Comparison of ENCODE assay signal across 16 cellular contexts in the genomic region with DNA sequence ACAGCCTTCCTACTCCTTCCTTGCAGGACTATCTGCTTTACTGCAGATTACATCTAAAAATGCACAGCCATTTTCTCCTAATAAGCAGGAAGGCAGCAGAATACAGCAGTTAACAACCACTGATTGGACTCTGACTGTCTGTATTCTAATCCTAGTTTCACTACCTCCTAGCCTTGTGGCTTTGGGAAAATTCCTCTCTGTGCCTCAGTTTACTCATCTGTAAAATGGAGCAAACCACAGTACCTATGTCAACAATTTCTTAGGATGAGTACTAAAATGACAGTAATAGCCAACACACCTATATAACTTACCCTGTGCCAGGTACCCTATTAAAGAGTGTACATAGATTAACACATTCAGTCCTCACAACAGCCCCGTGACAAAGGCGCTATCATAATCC.
DNase-seq lines count a peak whose midpoint lies in the region; ATAC-seq and TF ChIP-seq lines count a peak whose summit lies in the region.
"Had no signal": no experiment of that assay in that cellular context is flagged by ENCODE, and none has a peak within 500 bp of the region (broad histone marks: within the 10 kb centered on the region; RNA-seq: fewer than 3 reads in every experiment).

No MANE protein-coding gene starts in this region.

- no peaks in the 10 kb centered on the region for H3K27me3 Mint-ChIP-seq in activated CD4-positive, alpha-beta memory T cell treated with anti-CD3 and anti-CD28 coated beads for 36 hours
- H3K27me3 Mint-ChIP-seq in activated CD4-positive, alpha-beta memory T cell treated with anti-CD3 and anti-CD28 coated beads, Interleukin-2, amount 10 ng/mL, durations not matched to agents 7 days and 5 days = no peaks in the 10 kb centered on the region
- no peaks in the 10 kb centered on the region for H3K27me3 Mint-ChIP-seq in activated T-helper 17 cell treated with anti-CD3 and anti-CD28 coated beads, Interleukin-2, amount 50 U/mL, for 72 hours
- no peaks in the 10 kb centered on the region for H3K27me3 Mint-ChIP-seq in progenitor cell of endocrine pancreas
- H3K27me3 Mint-ChIP-seq: CD8-positive, alpha-beta memory T cell had no signal

- CTCF ChIA-PET in activated CD4-positive, alpha-beta memory T cell treated with anti-CD3 and anti-CD28 coated beads for 36 hours (lab: Charles Lee) = interaction anchor here (1.0 kb wide), 2 partner anchors 88 to 89 kb away, joined by 3 read pairs; a partner anchor contains a TSS
- CTCF ChIA-PET in activated CD4-positive, alpha-beta memory T cell treated with anti-CD3 and anti-CD28 coated beads, Interleukin-2, amount 10 ng/mL, durations not matched to agents 7 days and 5 days (lab: Charles Lee) = interaction anchor here (1.1 kb wide), 1 partner anchor 136 kb away, joined by 3 read pairs; no protein-coding TSS in a partner anchor

- no peak overlapping the region for H3K4me3 Mint-ChIP-seq in activated CD4-positive, alpha-beta memory T cell treated with anti-CD3 and anti-CD28 coated beads for 36 hours
- no peak overlapping the region for H3K4me3 Mint-ChIP-seq in activated CD4-positive, alpha-beta memory T cell treated with anti-CD3 and anti-CD28 coated beads, Interleukin-2, amount 10 ng/mL, durations not matched to agents 7 days and 5 days
- peak overlapping the region; percentile 80 for H3K4me3 Mint-ChIP-seq in activated T-helper 17 cell treated with anti-CD3 and anti-CD28 coated beads, Interleukin-2, amount 50 U/mL, for 72 hours
- no peak overlapping the region for H3K4me3 Mint-ChIP-seq in progenitor cell of endocrine pancreas (ENCODE audit: low read depth)
- H3K4me3 Mint-ChIP-seq: HFFc6 had no signal

- POLR2A ChIA-PET in activated CD4-positive, alpha-beta memory T cell treated with anti-CD3 and anti-CD28 coated beads for 36 hours (lab: Charles Lee) = interaction anchor here (0.9 to 2.1 kb wide), 3 partner anchors 17 to 90 kb away, joined by 3 to 9 read pairs (median 7); a partner anchor contains a TSS
- POLR2A ChIA-PET in activated CD4-positive, alpha-beta memory T cell treated with anti-CD3 and anti-CD28 coated beads, Interleukin-2, amount 10 ng/mL, durations not matched to agents 7 days and 5 days (lab: Charles Lee) = no interaction called here

- intact Hi-C loops in activated CD4-positive, alpha-beta memory T cell treated with anti-CD3 and anti-CD28 coated beads for 36 hours (cut with micrococcal nuclease) = loop anchor here (10.0 kb wide), 2 partner anchors 294 to 1664 kb away; a partner anchor contains a TSS

- H3K36me3 Mint-ChIP-seq in activated CD4-positive, alpha-beta memory T cell treated with anti-CD3 and anti-CD28 coated beads for 36 hours = no peaks in the 10 kb centered on the region
- peaks cover 20% of the 10 kb centered on the region for H3K36me3 Mint-ChIP-seq in activated CD4-positive, alpha-beta memory T cell treated with anti-CD3 and anti-CD28 coated beads, Interleukin-2, amount 10 ng/mL, durations not matched to agents 7 days and 5 days (ENCODE audit: low read depth)
- peaks cover 4 to 6% of the 10 kb centered on the region in 2 donors for H3K36me3 Mint-ChIP-seq in activated naive CD4-positive, alpha-beta T cell treated with anti-CD3 and anti-CD28 coated beads, Interleukin-2, amount 50 U/mL, for 72 hours
- peaks cover 8% of the 10 kb centered on the region for H3K36me3 Mint-ChIP-seq in activated T-helper 17 cell treated with anti-CD3 and anti-CD28 coated beads, Interleukin-2, amount 50 U/mL, for 72 hours (ENCODE audit: low read depth)
- peaks cover 14% of the 10 kb centered on the region for H3K36me3 Mint-ChIP-seq in progenitor cell of endocrine pancreas (ENCODE audit: insufficient read depth)
- H3K36me3 Mint-ChIP-seq: CD8-positive, alpha-beta memory T cell had no signal

- H3K4me1 Mint-ChIP-seq in activated CD4-positive, alpha-beta memory T cell treated with anti-CD3 and anti-CD28 coated beads for 36 hours (ENCODE audit: low read depth) = peaks cover 92% of the 10 kb centered on the region
- peaks cover 73% of the 10 kb centered on the region for H3K4me1 Mint-ChIP-seq in activated CD4-positive, alpha-beta memory T cell treated with anti-CD3 and anti-CD28 coated beads, Interleukin-2, amount 10 ng/mL, durations not matched to agents 7 days and 5 days
- H3K4me1 Mint-ChIP-seq in activated T-helper 17 cell treated with anti-CD3 and anti-CD28 coated beads, Interleukin-2, amount 50 U/mL, for 72 hours = peaks cover 62% of the 10 kb centered on the region
- peaks cover 52% of the 10 kb centered on the region for H3K4me1 Mint-ChIP-seq in progenitor cell of endocrine pancreas (ENCODE audit: low read depth)

- TF ChIP-seq CTCF in progenitor cell of endocrine pancreas (IDR thresholded peaks at IDR 0.05; ENCODE audit: unreplicated experiment) = no peak

- no peak for DNase-seq in activated CD4-positive, alpha-beta memory T cell treated with anti-CD3 and anti-CD28 coated beads for 36 hours
- no peak for DNase-seq in activated CD4-positive, alpha-beta memory T cell treated with anti-CD3 and anti-CD28 coated beads, Interleukin-2, amount 10 ng/mL, durations not matched to agents 7 days and 5 days
- no peak for DNase-seq in activated naive CD4-positive, alpha-beta T cell treated with anti-CD3 and anti-CD28 coated beads, Interleukin-2, amount 50 U/mL, for 72 hours (ENCODE audit: low spot score in 2 of 2)
- no peak for DNase-seq in activated naive CD4-positive, alpha-beta T cell treated with Interleukin-2 at 50 U/mL for 16 hours
- DNase-seq in progenitor cell of endocrine pancreas (ENCODE audit: low spot score, unreplicated experiment) = no peak
- DNase-seq in NCI-H510A treated with DMSO at 0.1 percent for 48 hours (lab: John Stamatoyannopoulos, UW) = no peak
- DNase-seq in pons (ENCODE audit: low spot score) = no peak
- DNase-seq: 8988T; AML-193; Caco-2; CD8-positive, alpha-beta memory T cell; DMS53; GF-D8; HCEC 1CT; HFFc6 had no signal

- H3K27ac Mint-ChIP-seq in activated CD4-positive, alpha-beta memory T cell treated with anti-CD3 and anti-CD28 coated beads for 36 hours = peak overlapping the region; percentile 93
- no peak overlapping the region for H3K27ac Mint-ChIP-seq in activated CD4-positive, alpha-beta memory T cell treated with anti-CD3 and anti-CD28 coated beads, Interleukin-2, amount 10 ng/mL, durations not matched to agents 7 days and 5 days
- H3K27ac Mint-ChIP-seq in activated naive CD4-positive, alpha-beta T cell treated with anti-CD3 and anti-CD28 coated beads, Interleukin-2, amount 50 U/mL, for 72 hours = peak overlapping the region; percentile 51 to 82
- peak overlapping the region; percentile 92 for H3K27ac Mint-ChIP-seq in activated T-helper 17 cell treated with anti-CD3 and anti-CD28 coated beads, Interleukin-2, amount 50 U/mL, for 72 hours
- H3K27ac Mint-ChIP-seq in progenitor cell of endocrine pancreas = peak overlapping the region; percentile 36
- H3K27ac Mint-ChIP-seq: HFFc6 had no signal

- H3K9me3 Mint-ChIP-seq in activated CD4-positive, alpha-beta memory T cell treated with anti-CD3 and anti-CD28 coated beads for 36 hours = no peaks in the 10 kb centered on the region
- H3K9me3 Mint-ChIP-seq in activated CD4-positive, alpha-beta memory T cell treated with anti-CD3 and anti-CD28 coated beads, Interleukin-2, amount 10 ng/mL, durations not matched to agents 7 days and 5 days = no peaks in the 10 kb centered on the region
- H3K9me3 Mint-ChIP-seq in activated naive CD4-positive, alpha-beta T cell treated with anti-CD3 and anti-CD28 coated beads, Interleukin-2, amount 50 U/mL, for 72 hours = peaks cover 0 to 11% of the 10 kb centered on the region in 2 donors
- peaks cover 5% of the 10 kb centered on the region for H3K9me3 Mint-ChIP-seq in activated T-helper 17 cell treated with anti-CD3 and anti-CD28 coated beads, Interleukin-2, amount 50 U/mL, for 72 hours
- peaks cover 7% of the 10 kb centered on the region for H3K9me3 Mint-ChIP-seq in progenitor cell of endocrine pancreas (ENCODE audit: low read depth)
- H3K9me3 Mint-ChIP-seq: CD8-positive, alpha-beta memory T cell had no signal

- no peak for ATAC-seq in activated naive CD4-positive, alpha-beta T cell treated with anti-CD3 and anti-CD28 coated beads, Interleukin-2, amount 50 U/mL, for 72 hours
- ATAC-seq in activated T-helper 17 cell treated with anti-CD3 and anti-CD28 coated beads, Interleukin-2, amount 50 U/mL, for 72 hours (replicated peaks) = no peak
